7 cellular contexts compared by ENCODE assay signal in the genomic region with DNA sequence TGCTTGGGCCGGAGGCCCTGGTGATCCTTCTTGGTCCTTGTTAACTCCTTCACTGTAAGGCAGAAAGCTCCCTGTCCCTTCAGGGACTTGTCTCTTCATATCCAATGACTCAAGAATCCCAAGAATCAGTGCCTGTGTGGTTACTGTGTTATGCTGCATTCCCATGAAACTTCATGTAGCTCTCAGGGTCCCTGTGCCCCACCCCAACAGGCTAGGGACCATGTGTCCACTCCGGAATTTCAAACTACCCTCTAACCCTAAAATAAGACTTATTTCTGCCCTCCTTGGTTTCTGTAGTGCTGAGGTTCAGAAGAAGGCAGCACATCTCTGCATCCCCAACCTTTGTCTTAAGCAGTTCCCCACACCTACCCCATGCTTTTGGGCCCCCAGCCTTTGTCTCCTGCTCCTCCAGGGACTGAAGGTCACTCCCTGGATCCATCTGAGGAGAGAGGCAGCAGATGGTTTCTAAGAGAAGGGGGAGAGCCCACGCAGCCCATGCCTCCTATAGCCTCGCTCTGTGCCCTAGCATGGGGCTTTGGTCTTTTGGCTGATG. TPM values are rescaled to one million over a fixed set of nuclear protein-coding genes. Genes with fewer than 3 reads are reported as not detected.
A peak's percentile ranks its signal among the peaks of the same experiment; 100 is the strongest.
DNase-seq lines count a peak whose midpoint lies in the region; ATAC-seq, FAIRE-seq and TF ChIP-seq lines count a peak whose summit lies in the region.

No MANE protein-coding gene starts in this region.

- H3K4me1 ChIP-seq in HUES48 (ENCODE audit: control insufficient read depth, insufficient read depth, low read length) (peaks cover 27% of the 10 kb centered on the region), astrocyte (ENCODE audit: insufficient read depth, low read length) (peaks cover 34% of the 10 kb centered on the region)

- ATAC-seq in GM21576 (IDR thresholded peaks at IDR 0.05; ENCODE audit: unreplicated experiment): no peak
- ATAC-seq in HG02623 (IDR thresholded peaks at IDR 0.05; ENCODE audit: unreplicated experiment): no peak

- peak overlapping the region; percentile 66 for H2AFZ ChIP-seq in astrocyte (ENCODE audit: low read depth, low read length)

- H3K9ac ChIP-seq in HUES48 (ENCODE audit: low read depth, low read length) (no peak overlapping the region), astrocyte (ENCODE audit: low read length) (peak overlapping the region; percentile 67)

- H3K4me2 ChIP-seq in astrocyte (ENCODE audit: low read length): peak overlapping the region; percentile 95

- peak; percentile 66 for FAIRE-seq in astrocyte (lab: Jason Lieb, UNC)

- H4K20me1 ChIP-seq in astrocyte (ENCODE audit: insufficient read depth, low read length): peaks cover 34% of the 10 kb centered on the region

- H3K27me3 Mint-ChIP-seq in astrocyte (ENCODE audit: low read depth, unreplicated experiment): peaks cover 6% of the 10 kb centered on the region

- TF ChIP-seq CTCF in astrocyte (IDR thresholded peaks at IDR 0.05; ENCODE audit: insufficient read depth, low read depth, low read length): no peak
- no peak for TF ChIP-seq CTCF in kidney epithelial cell (IDR thresholded peaks at IDR 0.05; ENCODE audit: insufficient read depth, low read length, poor library complexity, severe bottlenecking)

- DNase-seq in astrocyte (ENCODE audit: low read depth) (peak; percentile 69), kidney epithelial cell (ENCODE audit: low read depth) (no peak), NCI-H446 treated with DMSO at 0.1 percent for 48 hours (lab: John Stamatoyannopoulos, UW) (no peak)

- peak overlapping the region; percentile 99 for H3K4me3 Mint-ChIP-seq in astrocyte (ENCODE audit: unreplicated experiment)

- no peaks in the 10 kb centered on the region for H3K36me3 ChIP-seq in HUES48 (ENCODE audit: control insufficient read depth, insufficient read depth, low read length)
- H3K36me3 ChIP-seq in astrocyte (ENCODE audit: insufficient read depth, low read length): peaks cover 16% of the 10 kb centered on the region
- H3K36me3 ChIP-seq in kidney epithelial cell (ENCODE audit: control insufficient read depth, insufficient read depth, low read length): no peaks in the 10 kb centered on the region

- no peaks in the 10 kb centered on the region for H3K9me3 Mint-ChIP-seq in astrocyte (ENCODE audit: unreplicated experiment)

- no peak overlapping the region for H3K27ac ChIP-seq in HUES48 (ENCODE audit: low read depth, low read length)
- peak overlapping the region; percentile 38 for H3K27ac ChIP-seq in astrocyte (ENCODE audit: low read depth, low read length)
- H3K27ac ChIP-seq in temporal lobe (ENCODE audit: low read depth, low read length): peak overlapping the region; percentile 96

- H3K79me2 ChIP-seq in astrocyte (ENCODE audit: insufficient read depth, low read length): peaks cover 27% of the 10 kb centered on the region

- peaks cover 18% of the 10 kb centered on the region for H3K36me3 Mint-ChIP-seq in astrocyte (ENCODE audit: low read depth, unreplicated experiment)

- H3K27me3 ChIP-seq in HUES48 (ENCODE audit: control insufficient read depth, insufficient read depth, low read length) (peaks cover 43% of the 10 kb centered on the region), astrocyte (ENCODE audit: insufficient read depth, low read length) (no peaks in the 10 kb centered on the region), kidney epithelial cell (ENCODE audit: control insufficient read depth, insufficient read depth, low read length) (peaks cover 11% of the 10 kb centered on the region)

- H3K4me1 Mint-ChIP-seq in astrocyte (ENCODE audit: low read depth, unreplicated experiment): peaks cover 38% of the 10 kb centered on the region

- H3K27ac Mint-ChIP-seq in astrocyte (ENCODE audit: unreplicated experiment): peak overlapping the region; percentile 97

- no peaks in the 10 kb centered on the region for H3K9me3 ChIP-seq in HUES48 (ENCODE audit: control insufficient read depth, insufficient read depth, low read length)
- no peaks in the 10 kb centered on the region for H3K9me3 ChIP-seq in astrocyte (ENCODE audit: insufficient read depth, low read depth, low read length)

- H3K4me3 ChIP-seq in HUES48 (ENCODE audit: low read depth, low read length) (peak overlapping the region; percentile 54), astrocyte (ENCODE audit: insufficient read depth, low read depth, low read length) (peak overlapping the region; percentile 82), kidney epithelial cell (ENCODE audit: low read depth, low read length) (peak overlapping the region; percentile 19)

RNA-seq across cellular contexts. Expression of a gene that starts 0.5 kb away (rescaled TPM):
- total RNA-seq in astrocyte (138 and 142 TPM in 2 replicates), kidney epithelial cell (2.0 and 2.5 TPM in 2 replicates), temporal lobe (35.2 TPM)

RNA-seq across cellular contexts. Expression of a gene that starts 23.9 kb away (rescaled TPM):
- total RNA-seq in astrocyte (71.9 and 73.1 TPM in 2 replicates), kidney epithelial cell (34.8 and 46.8 TPM in 2 replicates), temporal lobe (116 TPM)

Comparison
In these comparisons a context has a peak if more than half of its experiments do, and no peak if none do; other contexts are left out.
1. H3K4me3 ChIP-seq: peak in every context shown above with its lines; median percentile 82 in astrocyte; 54 in HUES48; 19 in kidney epithelial cell.
2. RNA of a gene that starts 0.5 kb away (total RNA-seq): 138 to 142 TPM in astrocyte and 35.2 TPM in temporal lobe (single experiment); 2.0 to 2.5 TPM in kidney epithelial cell; every median in the first group is over 10 times any median in the second.